ENCODE assay signal across 1 cellular context in the genomic region with DNA sequence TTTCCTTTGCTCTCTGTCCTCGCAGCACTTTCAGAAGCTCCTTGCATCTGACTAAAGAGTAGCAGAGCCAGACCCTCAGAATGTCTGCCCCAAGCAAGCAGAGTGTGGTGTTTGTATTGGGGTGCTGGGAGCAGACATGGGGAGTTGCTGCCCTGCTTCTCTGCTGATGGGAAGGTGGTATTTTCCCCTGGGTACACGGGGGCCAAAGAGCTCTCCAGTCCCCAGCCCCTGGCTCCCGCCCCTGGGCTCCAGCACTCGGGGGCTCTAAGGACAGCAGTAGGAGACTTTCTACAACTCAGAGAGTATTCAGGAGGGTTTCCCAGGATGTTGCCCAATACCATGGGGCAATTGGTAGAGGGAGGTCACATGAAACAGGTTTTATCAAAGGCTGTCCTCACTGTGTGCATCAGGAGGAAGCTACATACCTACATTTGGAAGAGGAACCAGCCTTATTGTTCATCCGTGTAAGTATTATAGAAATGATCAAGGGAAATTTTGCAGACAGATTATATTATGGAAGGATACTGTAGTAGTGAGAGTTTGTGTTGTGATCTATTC.
TF ChIP-seq lines count a peak whose summit lies in the region.

No MANE protein-coding gene starts in this region.

TF ChIP-seq in endothelial cell of umbilical vein, 7 proteins besides CTCF, POLR2A, EP300 and RAD21:
- TF ChIP-seq POLR2AphosphoS5 (IDR thresholded peaks at IDR 0.05; ENCODE audit: insufficient read depth, low read depth, low read length) (no peak), MYC (IDR thresholded peaks at IDR 0.05; ENCODE audit: low read depth, low read length) (no peak), EZH2 (IDR thresholded peaks at IDR 0.05; ENCODE audit: borderline replicate concordance, low read depth, low read length, severe bottlenecking) (no peak), JUN (IDR thresholded peaks at IDR 0.05; ENCODE audit: borderline replicate concordance, insufficient read depth, insufficient read length, low read depth) (no peak), MAX (IDR thresholded peaks at IDR 0.05; ENCODE audit: insufficient read depth, insufficient read length) (no peak), FOS (IDR thresholded peaks at IDR 0.05; ENCODE audit: borderline replicate concordance, insufficient read depth, low read length) (no peak), GATA2 (IDR thresholded peaks at IDR 0.05; ENCODE audit: insufficient read depth, insufficient read length, low read depth, low read length) (no peak)
TF ChIP-seq in endothelial cell of umbilical vein: peak in this region for 0.
